15 cellular contexts compared by ENCODE assay signal in the genomic region with DNA sequence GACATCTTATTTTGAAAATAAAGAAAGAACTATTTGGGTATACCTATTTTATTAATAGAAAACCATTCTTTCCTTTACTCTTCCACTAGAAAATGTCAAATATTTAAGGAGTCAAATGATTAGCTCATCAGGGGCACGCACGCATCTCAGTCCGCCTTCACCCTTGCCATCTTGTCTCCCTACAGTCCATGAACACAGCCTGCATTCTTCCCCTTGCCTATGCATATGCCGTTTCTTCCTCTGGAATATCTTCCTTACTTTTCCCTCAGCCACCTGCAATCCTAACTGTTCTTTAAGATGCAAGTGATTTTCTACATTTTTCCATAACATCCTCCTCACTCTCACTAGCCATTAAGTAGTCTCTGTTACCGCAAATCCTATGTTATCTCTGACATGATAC.
A peak's percentile ranks its signal among the peaks of the same experiment; 100 is the strongest.
DNase-seq lines count a peak whose midpoint lies in the region; ATAC-seq and TF ChIP-seq lines count a peak whose summit lies in the region.
"Had no signal": no experiment of that assay in that cellular context is flagged by ENCODE, and none has a peak within 500 bp of the region (broad histone marks: within the 10 kb centered on the region; RNA-seq: fewer than 3 reads in every experiment).

No MANE protein-coding gene starts in this region.

- H4K20me1 ChIP-seq in PC-3 (ENCODE audit: low read length) (no peaks in the 10 kb centered on the region), osteoblast (ENCODE audit: insufficient read depth, low read length) (no peaks in the 10 kb centered on the region)

- H3K27me3 ChIP-seq in ACC112 (ENCODE audit: insufficient read depth, low read length): no peaks in the 10 kb centered on the region
- H3K27me3 ChIP-seq in PC-3 (ENCODE audit: low read length): no peaks in the 10 kb centered on the region
- no peaks in the 10 kb centered on the region for H3K27me3 ChIP-seq in endocrine pancreas (ENCODE audit: control insufficient read depth, insufficient read depth, low read length)
- no peaks in the 10 kb centered on the region for H3K27me3 ChIP-seq in osteoblast (ENCODE audit: insufficient read depth, low read length)
- H3K27me3 ChIP-seq: BLaER1, dorsolateral prefrontal cortex, ovary, right atrium auricular region, spleen, tibial nerve had no signal

- H3F3A ChIP-seq in PC-3 (ENCODE audit: low read length, unreplicated experiment): no peaks in the 10 kb centered on the region

- TF ChIP-seq CTCF in PC-3 (conservative IDR thresholded peaks at IDR 0.05; ENCODE audit: low read depth, low read length) (no peak), osteoblast (IDR thresholded peaks at IDR 0.05; ENCODE audit: extremely low read depth, low read depth, low read length) (no peak)

- CTCF ChIA-PET in PC-3 (lab: Charles Lee): interaction anchor here (0.6 to 1.2 kb wide), 2 partner anchors 36 to 181 kb away, joined by 3 to 4 read pairs; no protein-coding TSS in a partner anchor

- H2AFZ ChIP-seq in ACC112 (ENCODE audit: low read length, unreplicated experiment): no peak overlapping the region
- H2AFZ ChIP-seq in PC-3 (ENCODE audit: low read length): no peak overlapping the region
- no peak overlapping the region for H2AFZ ChIP-seq in osteoblast (ENCODE audit: low read length)

- POLR2A ChIA-PET in PC-3 (lab: Charles Lee; ENCODE audit: unreplicated experiment): interaction anchor here (0.8 kb wide), 1 partner anchor 527 kb away, joined by 8 read pairs; no protein-coding TSS in a partner anchor

- H3K79me2 ChIP-seq in ACC112 (ENCODE audit: control insufficient read depth, insufficient read depth, low read length, unreplicated experiment): no peaks in the 10 kb centered on the region
- peaks cover 7% of the 10 kb centered on the region; the same call in 1 of the 2 replicates for H3K79me2 ChIP-seq in PC-3 (ENCODE audit: low read length)
- H3K79me2 ChIP-seq in osteoblast (ENCODE audit: insufficient read depth, low read length): no peaks in the 10 kb centered on the region

- no TSS peak for BruUV-seq in PC-3 (replicated peaks; lab: Mats Ljungman, UMichigan)

- DNase-seq in PC-3 (no peak), osteoblast (ENCODE audit: insufficient read length, low spot score, missing footprints) (no peak), DMS153 (lab: John Stamatoyannopoulos, UW) (no peak), NCI-H82 treated with DMSO at 0.1 percent for 48 hours (lab: John Stamatoyannopoulos, UW; ENCODE audit: unreplicated experiment) (no peak), sciatic nerve (ENCODE audit: low spot score) (no peak)
- DNase-seq in activated CD8-positive, alpha-beta memory T cell treated with anti-CD3 and anti-CD28 coated beads, Interleukin-2, amount 50 U/mL, for 48 hours: no peak
- DNase-seq: spleen had no signal

- H3K36me3 ChIP-seq in ACC112 (ENCODE audit: insufficient read depth, low read length) (no peaks in the 10 kb centered on the region), PC-3 (ENCODE audit: low read depth, low read length) (0 out of 2 replicates have a peak, but pooled peaks cover 4% of the 10 kb centered on the region), endocrine pancreas (ENCODE audit: control insufficient read depth, insufficient read depth, low read length) (no peaks in the 10 kb centered on the region), osteoblast (ENCODE audit: insufficient read depth, low read length) (no peaks in the 10 kb centered on the region)
- H3K36me3 ChIP-seq: BLaER1, ovary, right atrium auricular region, spleen, tibial nerve had no signal

- H3K4me2 ChIP-seq in PC-3 (ENCODE audit: low read length): peak overlapping the region; percentile 52
- H3K4me2 ChIP-seq in osteoblast (ENCODE audit: insufficient read depth, low read length): peak overlapping the region; percentile 16
- H3K4me2 ChIP-seq: BLaER1 had no signal

- peak overlapping the region; percentile 36; the same call in 1 of the 2 replicates for H3K9ac ChIP-seq in PC-3 (ENCODE audit: low read length)
- H3K9ac ChIP-seq in endocrine pancreas (ENCODE audit: control insufficient read depth, insufficient read depth, low read length): no peak overlapping the region
- H3K9ac ChIP-seq: BLaER1 had no signal

- no peak overlapping the region for H3K4me3 ChIP-seq in ACC112 (ENCODE audit: low read depth, low read length)
- H3K4me3 ChIP-seq in PC-3 (ENCODE audit: low read length): 0 out of 2 replicates have a peak overlapping the region, but pooled peaks have one; percentile 13
- peak overlapping the region; percentile 30 for H3K4me3 ChIP-seq in endocrine pancreas (ENCODE audit: control insufficient read depth, insufficient read depth, low read length)
- H3K4me3 ChIP-seq in osteoblast (ENCODE audit: insufficient read depth, low read length): no peak overlapping the region
- H3K4me3 ChIP-seq: BLaER1, ovary, right atrium auricular region, SK-N-MC, spleen had no signal

- H3K27ac ChIP-seq in ACC112 (ENCODE audit: low read depth, low read length): peak overlapping the region; percentile 20; the same call in 1 of the 2 replicates
- peak overlapping the region; percentile 82 for H3K27ac ChIP-seq in PC-3 (ENCODE audit: low read length)
- H3K27ac ChIP-seq in osteoblast (ENCODE audit: low read depth, low read length): no peak overlapping the region
- H3K27ac ChIP-seq: BLaER1, dorsolateral prefrontal cortex, ovary, right atrium auricular region, SK-N-MC, tibial nerve had no signal

- intact Hi-C loops in PC-3 (cut with micrococcal nuclease): loop anchor here (2.0 to 5.0 kb wide), 3 partner anchors 72 to 276 kb away; no protein-coding TSS in a partner anchor
- intact Hi-C loops in sciatic nerve (cut with DNase I): no loop called here

- H3K4me1 ChIP-seq in ACC112 (ENCODE audit: control insufficient read depth, insufficient read depth, low read length, unreplicated experiment): peaks cover 14% of the 10 kb centered on the region
- H3K4me1 ChIP-seq in PC-3 (ENCODE audit: insufficient read depth, low read length): peaks cover 24% of the 10 kb centered on the region
- H3K4me1 ChIP-seq in endocrine pancreas (ENCODE audit: control insufficient read depth, insufficient read depth, low read length): peaks cover 17% of the 10 kb centered on the region
- H3K4me1 ChIP-seq in osteoblast (ENCODE audit: insufficient read depth, low read length): peaks cover 12% of the 10 kb centered on the region
- H3K4me1 ChIP-seq: BLaER1, right atrium auricular region had no signal

- ATAC-seq in PC-3 (peak; percentile 54), sciatic nerve (no peak)

- H3K9me2 ChIP-seq in PC-3 (replicated peaks; ENCODE audit: low read length): no peaks in the 10 kb centered on the region

- H3K9me3 ChIP-seq in PC-3 (ENCODE audit: low read length) (no peaks in the 10 kb centered on the region), endocrine pancreas (ENCODE audit: control insufficient read depth, low read length) (no peaks in the 10 kb centered on the region), osteoblast (ENCODE audit: low read depth, low read length) (no peaks in the 10 kb centered on the region)
- H3K9me3 ChIP-seq: ovary, tibial nerve had no signal

Comparison
In these comparisons a context has a peak if more than half of its experiments do, and no peak if none do; other contexts are left out.
1. H3K4me3 ChIP-seq: peak in PC-3 (single experiment) and endocrine pancreas (single experiment); none in ACC112 (single experiment) and osteoblast (single experiment).